In genomic region chr7:4641667-4642467, GRCh38 we compare ENCODE assay signal across 1 cellular context.
TF ChIP-seq lines count a peak whose summit lies in the region.

No MANE protein-coding gene starts in this region.

TF ChIP-seq in K562, 482 proteins besides CTCF, POLR2A, EP300 and RAD21 (continued from another document and continues in another):
- TF ChIP-seq FOSL1 (tag; conservative IDR thresholded peaks at IDR 0.05) (peak; percentile 73), PHF8 (IDR thresholded peaks at IDR 0.05; ENCODE audit: borderline replicate concordance, low read length) (peak; percentile 90), ATF3 (IDR thresholded peaks at IDR 0.05) (no peak), ATF3 (CRISPR knock-in tag; conservative IDR thresholded peaks at IDR 0.05) (peak; percentile 88), RB1 (IDR thresholded peaks at IDR 0.05; ENCODE audit: low read depth) (peak; percentile 97), EGR1 (conservative IDR thresholded peaks at IDR 0.05) (peak; percentile 35; the same call in 1 of the 2 replicates), DPF2 (IDR thresholded peaks at IDR 0.05) (0 out of 2 replicates have a peak, but pooled peaks have one; percentile 12), ATF6 (CRISPR knock-in tag; IDR thresholded peaks at IDR 0.05) (0 out of 2 replicates have a peak, but pooled peaks have one; percentile 57), CEBPB (tag; IDR thresholded peaks at IDR 0.05) (peak; percentile 70), KAT7 (CRISPR knock-in tag; IDR thresholded peaks at IDR 0.05; ENCODE audit: borderline replicate concordance) (peak; percentile 30; the same call in 1 of the 2 replicates), MAZ (CRISPR knock-in tag; conservative IDR thresholded peaks at IDR 0.05 in 1 of 2, IDR thresholded peaks at IDR 0.05 in 1 of 2) (peak; percentile 79 to 97; a peak in 3 of 4 replicates), POLR2AphosphoS5 (IDR thresholded peaks at IDR 0.05; ENCODE audit: control insufficient read depth, insufficient read depth, low read depth, low read length) (peak; percentile 83), ZBTB12 (CRISPR knock-in tag; IDR thresholded peaks at IDR 0.05) (peak; percentile 38), NEUROD1 (IDR thresholded peaks at IDR 0.05; ENCODE audit: borderline replicate concordance, low read depth, low read length, partially characterized antibody) (peak; percentile 98), SAP30 (IDR thresholded peaks at IDR 0.05; ENCODE audit: borderline replicate concordance, insufficient read depth, low read depth, low read length, poor library complexity, severe bottlenecking) (peak; percentile 99), ZNF282 (CRISPR knock-in tag; IDR thresholded peaks at IDR 0.05) (peak; percentile 91; the same call in 1 of the 2 replicates), MBD1 (CRISPR knock-in tag; IDR thresholded peaks at IDR 0.05) (no peak), POLR2AphosphoS2 (IDR thresholded peaks at IDR 0.05; ENCODE audit: low read length) (peak; percentile 64; the same call in 1 of the 2 replicates), ZBTB26 (CRISPR knock-in tag; IDR thresholded peaks at IDR 0.05) (0 out of 2 replicates have a peak, but pooled peaks have one; percentile 5), E4F1 (CRISPR knock-in tag; IDR thresholded peaks at IDR 0.05; ENCODE audit: borderline replicate concordance) (no peak; the same call in 1 of the 2 replicates), TAF1 (IDR thresholded peaks at IDR 0.05; ENCODE audit: control insufficient read depth, extremely low read depth, insufficient read depth, low read length, severe bottlenecking) (peak; percentile 83), PTBP1 (IDR thresholded peaks at IDR 0.05; ENCODE audit: low read depth, low read length) (0 out of 2 replicates have a peak, but pooled peaks have one; percentile 32), ETV6 (IDR thresholded peaks at IDR 0.05; ENCODE audit: borderline replicate concordance in 1 of 2, low read depth in 2 of 2, low read length in 1 of 2) (no peak), ETV6 (CRISPR knock-in tag; IDR thresholded peaks at IDR 0.05; ENCODE audit: borderline replicate concordance) (peak; percentile 86; the same call in 1 of the 2 replicates), ZNF316 (IDR thresholded peaks at IDR 0.05) (no peak), ZNF609 (CRISPR knock-in tag; IDR thresholded peaks at IDR 0.05; ENCODE audit: borderline replicate concordance) (peak; percentile 62; the same call in 1 of the 2 replicates), ZNF764 (CRISPR knock-in tag; IDR thresholded peaks at IDR 0.05; ENCODE audit: low read depth) (no peak), TCF3 (CRISPR knock-in tag; IDR thresholded peaks at IDR 0.05) (peak; percentile 40; the same call in 1 of the 2 replicates), AFF1 (IDR thresholded peaks at IDR 0.05; ENCODE audit: low read depth in 1 of 2, partially characterized antibody in 2 of 2) (peak in 1 of 2 experiments; percentile 57), SOX6 (IDR thresholded peaks at IDR 0.05) (peak; percentile 75; the same call in 1 of the 2 replicates), OTX1 (CRISPR knock-in tag; IDR thresholded peaks at IDR 0.05) (no peak), ZNF384 (IDR thresholded peaks at IDR 0.05; ENCODE audit: low read depth, low read length) (no peak; the same call in 1 of the 2 replicates), MAFK (IDR thresholded peaks at IDR 0.05; ENCODE audit: low read length) (no peak; the same call in 1 of the 2 replicates), NCOR1 (IDR thresholded peaks at IDR 0.05) (peak; percentile 78), MTA1 (IDR thresholded peaks at IDR 0.05; ENCODE audit: borderline replicate concordance) (no peak), ZC3H4 (CRISPR knock-in tag; IDR thresholded peaks at IDR 0.05; ENCODE audit: borderline replicate concordance) (no peak; the same call in 1 of the 2 replicates), CTBP1 (IDR thresholded peaks at IDR 0.05; ENCODE audit: borderline replicate concordance) (peak; percentile 94), NCOA2 (IDR thresholded peaks at IDR 0.05; ENCODE audit: partially characterized antibody in 2 of 2) (no peak)
